8 cellular contexts compared by ENCODE assay signal in genomic region chr7:39948375-39948774, GRCh38. TPM values are rescaled to one million over a fixed set of nuclear protein-coding genes. Genes with fewer than 3 reads are reported as not detected.
DNase-seq lines count a peak whose midpoint lies in the region; ATAC-seq and TF ChIP-seq lines count a peak whose summit lies in the region.

No MANE protein-coding gene starts in this region.

- H3K4me1 Mint-ChIP-seq in activated naive CD4-positive, alpha-beta T cell treated with anti-CD3 and anti-CD28 coated beads, Interleukin-2, amount 10 ng/mL, durations not matched to agents 7 days and 5 days = peaks cover 34% of the 10 kb centered on the region

- intact Hi-C loops in stomach (cut with DNase I; ENCODE audit: low total_unique reads) = loop anchor here (10.0 kb wide), 1 partner anchor 186 kb away; the partner anchor contains the start of genes MPLKIP and SUGCT

- H3K9me3 ChIP-seq in iPS-18a (ENCODE audit: control insufficient read depth, low read depth, low read length) (no peaks in the 10 kb centered on the region), stomach (no peaks in the 10 kb centered on the region)

- H3K36me3 ChIP-seq in iPS-18a (ENCODE audit: control insufficient read depth, low read depth, low read length) = no peaks in the 10 kb centered on the region
- no peaks in the 10 kb centered on the region for H3K36me3 ChIP-seq in stomach

- H3K9ac ChIP-seq in iPS-18a (ENCODE audit: low read length) = peak overlapping the region; percentile 94

- peaks cover 16% of the 10 kb centered on the region for H3K36me3 Mint-ChIP-seq in activated naive CD4-positive, alpha-beta T cell treated with anti-CD3 and anti-CD28 coated beads, Interleukin-2, amount 10 ng/mL, durations not matched to agents 7 days and 5 days

- TF ChIP-seq POLR2A in stomach (IDR thresholded peaks at IDR 0.05) (no peak), GM18505 (IDR thresholded peaks at IDR 0.05; ENCODE audit: borderline replicate concordance, extremely low read depth, insufficient read depth, insufficient read length) (no peak)

- H3K27ac ChIP-seq in iPS-18a (ENCODE audit: low read length) (peak overlapping the region; percentile 96), stomach (peak overlapping the region; percentile 83 to 100 (median 99))

- peak overlapping the region; percentile 91 for H3K4me3 Mint-ChIP-seq in activated naive CD4-positive, alpha-beta T cell treated with anti-CD3 and anti-CD28 coated beads, Interleukin-2, amount 10 ng/mL, durations not matched to agents 7 days and 5 days

- CTCF ChIA-PET in activated naive CD4-positive, alpha-beta T cell treated with anti-CD3 and anti-CD28 coated beads, Interleukin-2, amount 10 ng/mL, durations not matched to agents 7 days and 5 days (lab: Charles Lee) = interaction anchor here (0.6 to 1.7 kb wide), 4 partner anchors 52 to 283 kb away, joined by 3 to 9 read pairs (median 4); no protein-coding TSS in a partner anchor

- peaks cover 12% of the 10 kb centered on the region for H3K4me1 ChIP-seq in iPS-18a (ENCODE audit: control insufficient read depth, low read depth, low read length)
- H3K4me1 ChIP-seq in stomach = peaks cover 9 to 25% (median 18%) of the 10 kb centered on the region in 4 donors

- 45 to 48% (median 47%) methylated on average over 8 of the region's 8 CpGs for WGBS in stomach, 5 donors

- peak; percentile 13 for DNase-seq in stimulated activated CD4-positive, alpha-beta T cell treated with anti-CD3 and anti-CD28 coated beads, Interleukin-1b, Interleukin-23, amount 100 ng/mL, for 48 hours
- no peak for DNase-seq in stimulated activated CD4-positive, alpha-beta T cell treated with anti-CD3 and anti-CD28 coated beads, Interleukin-4, amount 100 ng/mL, for 24 hours
- DNase-seq in activated naive CD4-positive, alpha-beta T cell treated with anti-CD3 and anti-CD28 coated beads, Interleukin-2, amount 10 ng/mL, durations not matched to agents 7 days and 5 days = no peak
- DNase-seq in stomach = no peak

- no peaks in the 10 kb centered on the region for H3K9me3 Mint-ChIP-seq in activated naive CD4-positive, alpha-beta T cell treated with anti-CD3 and anti-CD28 coated beads, Interleukin-2, amount 10 ng/mL, durations not matched to agents 7 days and 5 days

- H3K4me3 ChIP-seq in iPS-18a (ENCODE audit: low read length) = peak overlapping the region; percentile 98
- peak overlapping the region; percentile 78 to 98 (median 92) for H3K4me3 ChIP-seq in stomach

- H3K27me3 Mint-ChIP-seq in activated naive CD4-positive, alpha-beta T cell treated with anti-CD3 and anti-CD28 coated beads, Interleukin-2, amount 10 ng/mL, durations not matched to agents 7 days and 5 days = peaks cover 16% of the 10 kb centered on the region

- H3K27ac Mint-ChIP-seq in activated naive CD4-positive, alpha-beta T cell treated with anti-CD3 and anti-CD28 coated beads, Interleukin-2, amount 10 ng/mL, durations not matched to agents 7 days and 5 days = peak overlapping the region; percentile 100

- TF ChIP-seq EP300 in stomach (IDR thresholded peaks at IDR 0.05) = no peak

- ATAC-seq in GM18519 (IDR thresholded peaks at IDR 0.05; ENCODE audit: low FRiP score, unreplicated experiment) (no peak), GM18505 (IDR thresholded peaks at IDR 0.05; ENCODE audit: unreplicated experiment) (no peak), GM18511 (IDR thresholded peaks at IDR 0.05; ENCODE audit: unreplicated experiment) (no peak)

- no peak for TF ChIP-seq CTCF in stomach (IDR thresholded peaks at IDR 0.05)

- H3K27me3 ChIP-seq in iPS-18a (ENCODE audit: control insufficient read depth, insufficient read depth, low read length) (no peaks in the 10 kb centered on the region), stomach (no peaks in the 10 kb centered on the region)

RNA-seq across cellular contexts. Expression of gene CDK13, which starts 1.7 kb away (rescaled TPM):
- total RNA-seq in stomach = 100 to 1,000 TPM in 2 of 5 donors, 10 to 100 TPM in 3; 43.7 to 140 (median 98.2) TPM
- 10 to 100 TPM in 1 of 3 donors, 1 to 10 TPM in 2; 7.0 to 15.1 (median 8.0) TPM for polyA plus RNA-seq in stomach
